In genomic region chr6:1622220-1622841, GRCh38 we compare ENCODE assay signal across 1 cellular context.
TF ChIP-seq lines count a peak whose summit lies in the region.

No MANE protein-coding gene starts in this region.

TF ChIP-seq in HepG2, 621 proteins besides CTCF, POLR2A, EP300 and RAD21 (continued from another document):
- no peak for TF ChIP-seq KIAA2018 (CRISPR knock-in tag; IDR thresholded peaks at IDR 0.05; ENCODE audit: borderline replicate concordance)
- TF ChIP-seq HOXD1 (CRISPR knock-in tag; IDR thresholded peaks at IDR 0.05), result no peak
- no peak for TF ChIP-seq ESRRA (CRISPR knock-in tag; IDR thresholded peaks at IDR 0.05; ENCODE audit: low read depth)
- peak; percentile 61 for TF ChIP-seq AGO2 (optimal IDR thresholded peaks at IDR 0.05; ENCODE audit: low read depth, low read length)
- TF ChIP-seq MAFK (conservative IDR thresholded peaks at IDR 0.05 in 1 of 2, IDR thresholded peaks at IDR 0.05 in 1 of 2; ENCODE audit: low read length in 2 of 2), result no peak
- TF ChIP-seq RBM22 (optimal IDR thresholded peaks at IDR 0.05; ENCODE audit: low read length), result peak; percentile 88
- no peak for TF ChIP-seq ZNF770 (CRISPR knock-in tag; IDR thresholded peaks at IDR 0.05)
- no peak for TF ChIP-seq ZNF891 (CRISPR knock-in tag; IDR thresholded peaks at IDR 0.05)
- TF ChIP-seq THAP11 (CRISPR knock-in tag; IDR thresholded peaks at IDR 0.05), result no peak
- TF ChIP-seq JUN (CRISPR knock-in tag; IDR thresholded peaks at IDR 0.05), result no peak
- TF ChIP-seq ZZZ3 (CRISPR knock-in tag; IDR thresholded peaks at IDR 0.05; ENCODE audit: borderline replicate concordance), result no peak
TF ChIP-seq in HepG2: peak in this region for 2.
